15 cellular contexts compared by ENCODE assay signal in the genomic region with DNA sequence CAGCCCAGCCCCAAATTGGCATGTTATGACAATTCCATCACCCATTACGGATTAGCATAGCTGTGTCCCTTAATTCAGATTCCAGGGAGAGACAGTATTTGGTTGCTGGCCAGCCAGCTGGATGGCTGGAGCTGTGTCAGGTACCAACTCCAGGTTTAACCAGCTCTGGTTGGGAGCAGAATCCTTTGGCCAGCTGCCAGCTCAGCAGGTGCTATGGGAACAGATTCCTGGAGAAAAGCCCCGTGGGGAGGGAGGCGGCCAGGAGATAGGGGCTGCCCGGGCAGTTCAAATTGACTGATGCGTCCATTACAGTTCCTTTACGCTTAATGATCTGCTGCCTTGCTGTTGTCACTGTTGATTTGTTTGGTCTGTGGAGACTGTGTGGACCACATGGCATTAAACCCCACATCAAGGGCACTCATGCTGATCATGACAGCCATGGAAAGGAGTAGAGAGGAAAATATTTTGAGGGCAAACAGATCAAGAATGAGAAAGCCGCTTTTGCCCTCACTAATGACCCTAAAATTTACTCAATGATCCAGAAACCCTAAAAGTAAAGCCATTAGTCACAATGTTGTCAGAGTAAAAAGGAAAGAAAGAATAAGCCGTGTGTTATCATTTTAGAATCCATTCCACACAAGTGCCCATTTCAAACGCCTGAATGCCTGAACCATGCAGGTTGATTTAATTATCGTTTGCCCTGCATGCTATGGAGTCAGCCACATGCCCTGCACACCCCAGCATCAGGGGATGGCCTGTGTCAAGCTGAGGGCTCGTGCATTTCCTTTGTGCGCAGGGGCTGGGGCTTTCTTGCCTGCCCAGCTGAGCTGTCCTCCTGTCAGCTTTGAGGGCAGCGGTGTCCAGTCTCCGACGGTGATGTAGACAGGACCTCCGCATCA.
DNase-seq lines count a peak whose midpoint lies in the region; ATAC-seq, FAIRE-seq and TF ChIP-seq lines count a peak whose summit lies in the region.
"Had no signal": no experiment of that assay in that cellular context is flagged by ENCODE, and none has a peak within 500 bp of the region (broad histone marks: within the 10 kb centered on the region; RNA-seq: fewer than 3 reads in every experiment).

No MANE protein-coding gene starts in this region.

- TF ChIP-seq EP300 in Ishikawa (IDR thresholded peaks at IDR 0.05; ENCODE audit: borderline replicate concordance): no peak

- no peak for TF ChIP-seq RAD21 in Ishikawa (IDR thresholded peaks at IDR 0.05; ENCODE audit: low read depth)

- ATAC-seq in HG02840 (IDR thresholded peaks at IDR 0.05; ENCODE audit: low FRiP score, unreplicated experiment): no peak
- ATAC-seq: activated CD4-positive, CD25-positive, alpha-beta regulatory T cell treated with anti-CD3 and anti-CD28 coated beads, Interleukin-2, amount 50 U/mL, for 24 hours; activated naive CD4-positive, alpha-beta T cell treated with anti-CD3 and anti-CD28 coated beads, Interleukin-2, amount 50 U/mL, for 72 hours; activated T-cell treated with anti-CD3 and anti-CD28 coated beads, Interleukin-2, amount 50 U/mL, for 72 hours had no signal

- peak; percentile 63 for DNase-seq in DMS153 (lab: John Stamatoyannopoulos, UW)
- peak; percentile 42 for DNase-seq in NCI-H510A treated with DMSO at 0.1 percent for 48 hours (lab: John Stamatoyannopoulos, UW)
- no peak for DNase-seq in hepatic stellate cell (ENCODE audit: low spot score)
- DNase-seq in amniotic stem cell (lab: John Stamatoyannopoulos, UW): no peak
- DNase-seq: activated T-cell treated with anti-CD3 and anti-CD28 coated beads, Interleukin-2, amount 50 U/mL, for 72 hours; dermis blood vessel endothelial cell; foreskin fibroblast; NCI-H446 treated with DMSO at 0.1 percent for 48 hours; spleen had no signal

- FAIRE-seq in islet of Langerhans (lab: Jason Lieb, UNC): peak; percentile 100
- FAIRE-seq: D721Med had no signal

TF ChIP-seq in Ishikawa, 13 proteins besides CTCF, POLR2A, EP300 and RAD21:
- TF ChIP-seq TCF12 (IDR thresholded peaks at IDR 0.05; ENCODE audit: low read depth) (peak; percentile 18; the same call in 1 of the 2 replicates), TAF1 (IDR thresholded peaks at IDR 0.05; ENCODE audit: low read depth) (no peak), NFIC (IDR thresholded peaks at IDR 0.05) (peak; percentile 80), ZBTB7A (IDR thresholded peaks at IDR 0.05; ENCODE audit: low read depth) (no peak)
- TF ChIP-seq, protein P1, sequence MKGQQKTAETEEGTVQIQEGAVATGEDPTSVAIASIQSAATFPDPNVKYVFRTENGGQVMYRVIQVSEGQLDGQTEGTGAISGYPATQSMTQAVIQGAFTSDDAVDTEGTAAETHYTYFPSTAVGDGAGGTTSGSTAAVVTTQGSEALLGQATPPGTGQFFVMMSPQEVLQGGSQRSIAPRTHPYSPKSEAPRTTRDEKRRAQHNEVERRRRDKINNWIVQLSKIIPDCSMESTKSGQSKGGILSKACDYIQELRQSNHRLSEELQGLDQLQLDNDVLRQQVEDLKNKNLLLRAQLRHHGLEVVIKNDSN (IDR thresholded peaks at IDR 0.05): no peak

Comparison
In these comparisons a context has a peak if more than half of its experiments do, and no peak if none do; other contexts are left out.
1. DNase-seq: peak in DMS153 (single experiment) and NCI-H510A treated with DMSO at 0.1 percent for 48 hours (single experiment); none in hepatic stellate cell (single experiment) and amniotic stem cell (single experiment).